ENCODE assay signal across 22 cellular contexts in the genomic region with DNA sequence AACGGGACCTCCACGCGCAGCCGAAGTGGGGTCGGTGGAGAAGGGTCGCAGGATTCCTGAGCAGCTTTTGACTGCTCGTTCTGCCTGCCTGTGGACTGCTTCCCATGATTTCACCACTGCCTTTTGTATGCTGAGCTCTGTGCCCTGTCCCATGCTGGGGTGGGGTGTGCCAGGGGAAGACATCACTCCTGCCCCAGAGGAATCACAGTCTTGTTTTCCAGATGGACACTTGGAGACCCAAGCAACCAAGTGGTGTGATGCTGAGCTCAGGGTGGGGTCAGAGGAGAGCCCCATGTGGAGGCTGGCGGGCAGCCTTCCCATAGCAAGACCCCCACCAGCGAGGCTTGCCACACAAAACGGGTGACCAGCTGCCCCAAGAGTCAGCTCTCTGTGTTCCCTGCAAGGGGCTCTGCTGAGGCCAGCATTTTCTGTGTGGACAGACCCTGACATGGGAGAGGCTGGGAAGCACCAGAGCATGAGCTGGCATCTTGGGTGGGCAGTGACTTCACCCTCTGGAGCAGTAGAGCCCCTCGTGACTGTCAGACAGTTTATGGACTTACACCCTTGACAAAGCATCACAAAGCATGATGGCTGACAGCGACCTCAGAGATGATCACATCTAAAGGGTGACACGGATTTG.
"Had no signal": no experiment of that assay in that cellular context is flagged by ENCODE, and none has a peak within 500 bp of the region (broad histone marks: within the 10 kb centered on the region; RNA-seq: fewer than 3 reads in every experiment).

No MANE protein-coding gene starts in this region.

- H3K9ac ChIP-seq: parathyroid adenoma had no signal

- H3K27ac ChIP-seq: epithelial cell of prostate, esophagus muscularis mucosa, gastroesophageal sphincter, parathyroid adenoma, psoas muscle, right lobe of liver had no signal

- H3K9me3 ChIP-seq: esophagus muscularis mucosa, gastroesophageal sphincter, psoas muscle, right lobe of liver had no signal

- H3K36me3 Mint-ChIP-seq: immature natural killer cell; naive thymus-derived CD4-positive, alpha-beta T cell; stimulated activated naive B cell treated with anti-CD40 and anti-IgM and Interleukin-4, amounts not matched to agents 10 μg/mL and 1 μg/mL and 100 μg/mL, for 72 hours had no signal

- H3K27me3 ChIP-seq: esophagus muscularis mucosa, gastroesophageal sphincter, right lobe of liver had no signal

- H3K36me3 ChIP-seq: esophagus muscularis mucosa, gastroesophageal sphincter, right lobe of liver had no signal

- H3K4me1 Mint-ChIP-seq: immature natural killer cell had no signal

- H3K4me1 ChIP-seq: psoas muscle, right lobe of liver had no signal

- H3K4me3 Mint-ChIP-seq: effector memory CD8-positive, alpha-beta T cell; immature natural killer cell; naive thymus-derived CD4-positive, alpha-beta T cell; stimulated activated naive B cell treated with anti-CD40 and anti-IgM and Interleukin-4, amounts not matched to agents 10 μg/mL and 1 μg/mL and 100 μg/mL, for 72 hours; stimulated activated naive CD8-positive, alpha-beta T cell treated with anti-CD3 and anti-CD28 coated beads, Interleukin-15, amount 100 ng/mL, for 72 hours had no signal

- H2AFZ ChIP-seq: parathyroid adenoma had no signal

- H3K9me3 Mint-ChIP-seq: effector memory CD8-positive, alpha-beta T cell; immature natural killer cell; naive thymus-derived CD4-positive, alpha-beta T cell; stimulated activated naive B cell treated with anti-CD40 and anti-IgM and Interleukin-4, amounts not matched to agents 10 μg/mL and 1 μg/mL and 100 μg/mL, for 72 hours; stimulated activated naive CD8-positive, alpha-beta T cell treated with anti-CD3 and anti-CD28 coated beads, Interleukin-15, amount 100 ng/mL, for 72 hours had no signal

- H3K27ac Mint-ChIP-seq: immature natural killer cell; naive thymus-derived CD4-positive, alpha-beta T cell; stimulated activated naive B cell treated with anti-CD40 and anti-IgM and Interleukin-4, amounts not matched to agents 10 μg/mL and 1 μg/mL and 100 μg/mL, for 72 hours; stimulated activated naive CD8-positive, alpha-beta T cell treated with anti-CD3 and anti-CD28 coated beads, Interleukin-15, amount 100 ng/mL, for 72 hours had no signal

- H3K4me3 ChIP-seq: esophagus muscularis mucosa, gastroesophageal sphincter, psoas muscle, right lobe of liver had no signal

- H3K27me3 Mint-ChIP-seq: effector memory CD8-positive, alpha-beta T cell had no signal

- FAIRE-seq: keratinocyte, urothelium cell line had no signal

- DNase-seq: central memory CD4-positive, alpha-beta T cell; effector memory CD8-positive, alpha-beta T cell; immature natural killer cell; left colon; mesendoderm; naive thymus-derived CD4-positive, alpha-beta T cell; occipital lobe; psoas muscle; retina; right lobe of liver; stimulated activated CD4-positive, alpha-beta T cell treated with anti-CD3 and anti-CD28 coated beads, Interleukin-15, amount 100 ng/mL, for 24 hours; stimulated activated CD4-positive, alpha-beta T cell treated with anti-CD3 and anti-CD28 coated beads, Interleukin-2, amount 100 ng/mL, for 24 hours; stimulated activated CD4-positive, alpha-beta T cell treated with anti-CD3 and anti-CD28 coated beads, Interleukin-4, amount 100 ng/mL, for 4 hours; stimulated activated naive B cell treated with anti-CD40 and anti-IgM and Interleukin-4, amounts not matched to agents 10 μg/mL and 1 μg/mL and 100 μg/mL, for 72 hours; stimulated activated naive CD8-positive, alpha-beta T cell treated with anti-CD3 and anti-CD28 coated beads, Interleukin-15, amount 100 ng/mL, for 72 hours; trophoblast cell had no signal
